18 cellular contexts compared by ENCODE assay signal in the genomic region with DNA sequence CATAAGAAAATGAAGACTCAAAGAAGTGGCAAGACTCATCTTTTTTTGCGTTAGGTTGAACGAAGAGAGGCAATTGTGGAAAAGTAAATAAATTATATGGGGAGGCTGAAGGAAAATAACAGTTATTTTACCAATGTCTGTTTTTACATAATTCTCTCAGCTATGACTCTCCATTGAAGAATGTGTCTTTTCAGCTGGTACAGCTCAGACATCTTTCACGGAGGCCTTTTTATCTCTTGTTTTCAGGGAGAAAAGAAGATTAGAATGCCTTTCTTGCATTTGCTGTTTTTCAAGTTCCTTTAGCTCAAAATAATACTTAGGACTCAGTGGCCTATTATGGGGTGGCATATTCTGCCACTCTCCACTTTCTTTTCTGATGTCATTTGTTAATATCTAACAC.
DNase-seq lines count a peak whose midpoint lies in the region; ATAC-seq and TF ChIP-seq lines count a peak whose summit lies in the region.
"Had no signal": no experiment of that assay in that cellular context is flagged by ENCODE, and none has a peak within 500 bp of the region (broad histone marks: within the 10 kb centered on the region; RNA-seq: fewer than 3 reads in every experiment).

No MANE protein-coding gene starts in this region.

- no peak overlapping the region for H3K4me3 Mint-ChIP-seq in mesothelial cell of epicardium
- H3K4me3 Mint-ChIP-seq in activated CD4-positive, alpha-beta memory T cell treated with anti-CD3 and anti-CD28 coated beads, Interleukin-2, amount 10 ng/mL, durations not matched to agents 7 days and 5 days = no peak overlapping the region
- H3K4me3 Mint-ChIP-seq: CD4-positive, alpha-beta memory T cell had no signal

- H3K36me3 ChIP-seq in PC-3 (ENCODE audit: low read depth, low read length) = no peaks in the 10 kb centered on the region
- H3K36me3 ChIP-seq: MG63 had no signal

- CTCF ChIA-PET in PC-3 (lab: Charles Lee) = no interaction called here
- CTCF ChIA-PET in activated CD4-positive, alpha-beta memory T cell treated with anti-CD3 and anti-CD28 coated beads, Interleukin-2, amount 10 ng/mL, durations not matched to agents 7 days and 5 days (lab: Charles Lee) = no interaction called here
- CTCF ChIA-PET in GM10248 (lab: Yijun Ruan, JAX) = no interaction called here

- no peaks in the 10 kb centered on the region for H3K9me2 ChIP-seq in PC-3 (replicated peaks; ENCODE audit: low read length)

- TF ChIP-seq CTCF in PC-3 (conservative IDR thresholded peaks at IDR 0.05; ENCODE audit: low read depth, low read length) (no peak), astrocyte of the spinal cord (IDR thresholded peaks at IDR 0.05; ENCODE audit: low read depth, low read length) (no peak), mesothelial cell of epicardium (IDR thresholded peaks at IDR 0.05; ENCODE audit: unreplicated experiment) (no peak), GM10248 (IDR thresholded peaks at IDR 0.05; ENCODE audit: control extremely low read depth, extremely low read depth, low read depth, missing control alignments) (no peak)

- no peaks in the 10 kb centered on the region for H3K27me3 ChIP-seq in PC-3 (ENCODE audit: low read length)
- H3K27me3 ChIP-seq: MG63 had no signal

- 0 out of 2 replicates have a peak overlapping the region, but pooled peaks have one; percentile 31 for H3K4me2 ChIP-seq in PC-3 (ENCODE audit: low read length)

- peaks cover 3% of the 10 kb centered on the region for H3F3A ChIP-seq in PC-3 (ENCODE audit: low read length, unreplicated experiment)

- no TSS peak for BruUV-seq in PC-3 (replicated peaks; lab: Mats Ljungman, UMichigan)

- H4K20me1 ChIP-seq in PC-3 (ENCODE audit: low read length) = no peaks in the 10 kb centered on the region

- POLR2A ChIA-PET in PC-3 (lab: Charles Lee; ENCODE audit: unreplicated experiment) (no interaction called here), GM10248 (lab: Yijun Ruan, JAX) (no interaction called here)
- POLR2A ChIA-PET in activated CD4-positive, alpha-beta memory T cell treated with anti-CD3 and anti-CD28 coated beads, Interleukin-2, amount 10 ng/mL, durations not matched to agents 7 days and 5 days (lab: Charles Lee) = no interaction called here

- H3K79me2 ChIP-seq in PC-3 (ENCODE audit: low read length) = no peaks in the 10 kb centered on the region

- H3K4me1 ChIP-seq in PC-3 (ENCODE audit: insufficient read depth, low read length) = peaks cover 18% of the 10 kb centered on the region

- H3K9me3 ChIP-seq in PC-3 (ENCODE audit: low read length) = no peaks in the 10 kb centered on the region
- H3K9me3 ChIP-seq: MG63 had no signal

- ATAC-seq in PC-3 = no peak

- DNase-seq in ELR (ENCODE audit: low read depth) = peak; percentile 19
- peak; percentile 5 for DNase-seq in PC-3
- peak; percentile 12 for DNase-seq in astrocyte of the spinal cord (ENCODE audit: low read depth, low spot score)
- DNase-seq in mesothelial cell of epicardium (ENCODE audit: low spot score in 2 of 2, unreplicated experiment in 2 of 2) = no peak
- no peak for DNase-seq in mucosa of gallbladder (ENCODE audit: low spot score)
- DNase-seq in activated CD4-positive, alpha-beta memory T cell treated with anti-CD3 and anti-CD28 coated beads, Interleukin-2, amount 10 ng/mL, durations not matched to agents 7 days and 5 days = no peak
- no peak for DNase-seq in GM10248 (ENCODE audit: extremely low spot score)
- DNase-seq in AG20443 (ENCODE audit: low spot score) = no peak
- DNase-seq: 8988T; CD4-positive, alpha-beta memory T cell; DMS153; MG63; NCI-H1092; NCI-H146; NCI-H2081 treated with DMSO at 0.1 percent for 48 hours; NCI-H748 treated with DMSO at 0.1 percent for 48 hours; NK-92 treated with Interleukin-12 subunit alpha and Interleukin-12 subunit beta, amount 100 ng/mL, for 24 hours; Right ventricle myocardium superior had no signal

- H3K27ac ChIP-seq in PC-3 (ENCODE audit: low read length) = no peak overlapping the region

- H2AFZ ChIP-seq in PC-3 (ENCODE audit: low read length) = no peak overlapping the region

- H3K9me3 Mint-ChIP-seq in mesothelial cell of epicardium = peaks cover 18% of the 10 kb centered on the region
- H3K9me3 Mint-ChIP-seq in activated CD4-positive, alpha-beta memory T cell treated with anti-CD3 and anti-CD28 coated beads, Interleukin-2, amount 10 ng/mL, durations not matched to agents 7 days and 5 days = peaks cover 2% of the 10 kb centered on the region

- H3K4me3 ChIP-seq in PC-3 (ENCODE audit: low read length) = no peak overlapping the region
- H3K4me3 ChIP-seq in astrocyte of the spinal cord (ENCODE audit: low read depth, low read length) = no peak overlapping the region
- H3K4me3 ChIP-seq: MG63 had no signal

- H3K27me3 Mint-ChIP-seq in mesothelial cell of epicardium (ENCODE audit: low read depth) = no peaks in the 10 kb centered on the region
- H3K27me3 Mint-ChIP-seq in activated CD4-positive, alpha-beta memory T cell treated with anti-CD3 and anti-CD28 coated beads, Interleukin-2, amount 10 ng/mL, durations not matched to agents 7 days and 5 days = no peaks in the 10 kb centered on the region
- H3K27me3 Mint-ChIP-seq: CD4-positive, alpha-beta memory T cell had no signal

- H3K4me1 Mint-ChIP-seq in mesothelial cell of epicardium = peaks cover 14% of the 10 kb centered on the region
- H3K4me1 Mint-ChIP-seq in activated CD4-positive, alpha-beta memory T cell treated with anti-CD3 and anti-CD28 coated beads, Interleukin-2, amount 10 ng/mL, durations not matched to agents 7 days and 5 days = no peaks in the 10 kb centered on the region
- H3K4me1 Mint-ChIP-seq: CD4-positive, alpha-beta memory T cell had no signal

- intact Hi-C loops in PC-3 (cut with micrococcal nuclease) = no loop called here

- in situ Hi-C loops in astrocyte of the spinal cord (cut with HindIII; ENCODE audit: low sequenced_read_pairs) = no loop called here

- H3K27ac Mint-ChIP-seq in mesothelial cell of epicardium = peak overlapping the region; percentile 82
- no peak overlapping the region for H3K27ac Mint-ChIP-seq in activated CD4-positive, alpha-beta memory T cell treated with anti-CD3 and anti-CD28 coated beads, Interleukin-2, amount 10 ng/mL, durations not matched to agents 7 days and 5 days
- H3K27ac Mint-ChIP-seq: CD4-positive, alpha-beta memory T cell had no signal

- no peaks in the 10 kb centered on the region for H3K36me3 Mint-ChIP-seq in mesothelial cell of epicardium
- H3K36me3 Mint-ChIP-seq in activated CD4-positive, alpha-beta memory T cell treated with anti-CD3 and anti-CD28 coated beads, Interleukin-2, amount 10 ng/mL, durations not matched to agents 7 days and 5 days (ENCODE audit: low read depth) = no peaks in the 10 kb centered on the region
- H3K36me3 Mint-ChIP-seq: CD4-positive, alpha-beta memory T cell had no signal

- H3K9ac ChIP-seq in PC-3 (ENCODE audit: low read length) = no peak overlapping the region

Comparison
In these comparisons a context has a peak if more than half of its experiments do, and no peak if none do; other contexts are left out.
1. DNase-seq: peak in ELR (single experiment), PC-3 (single experiment) and astrocyte of the spinal cord (single experiment); none in mesothelial cell of epicardium (0 of 2), mucosa of gallbladder (single experiment), activated CD4-positive, alpha-beta memory T cell treated with anti-CD3 and anti-CD28 coated beads, Interleukin-2, amount 10 ng/mL, durations not matched to agents 7 days and 5 days (single experiment), GM10248 (single experiment) and AG20443 (single experiment).